ENCODE assay signal across 28 cellular contexts in genomic region chr16:79036541-79036940, GRCh38.
"Had no signal": no experiment of that assay in that cellular context is flagged by ENCODE, and none has a peak within 500 bp of the region (broad histone marks: within the 10 kb centered on the region; RNA-seq: fewer than 3 reads in every experiment).

No MANE protein-coding gene starts in this region.

- H3K27ac ChIP-seq: ascending aorta, body of pancreas, SJSA1 had no signal

- H3K36me3 ChIP-seq: ascending aorta, SJSA1 had no signal

- H3K27ac Mint-ChIP-seq: activated CD8-positive, alpha-beta T cell treated with anti-CD3 and anti-CD28 coated beads, Interleukin-2, amount 10 ng/mL, durations not matched to agents 7 days and 5 days; activated naive CD4-positive, alpha-beta T cell treated with anti-CD3 and anti-CD28 coated beads, Interleukin-2, amount 50 U/mL, for 72 hours; activated naive CD8-positive, alpha-beta T cell treated with anti-CD3 and anti-CD28 coated beads, Interleukin-2, amount 50 U/mL, for 24 hours; WTC11 had no signal

- H3K4me1 ChIP-seq: ascending aorta, SJSA1 had no signal

- DNase-seq: activated CD4-positive, alpha-beta T cell treated with anti-CD3 and anti-CD28 coated beads for 48 hours; activated CD4-positive, alpha-beta T cell treated with anti-CD3 and anti-CD28 coated beads, Interleukin-2, amount 50 U/mL, for 4 hours; activated CD4-positive, CD25-positive, alpha-beta regulatory T cell treated with anti-CD3 and anti-CD28 coated beads, Interleukin-2, amount 50 U/mL, for 72 hours; activated CD8-positive, alpha-beta memory T cell treated with anti-CD3 and anti-CD28 coated beads, Interleukin-2, amount 50 U/mL, for 48 hours; activated CD8-positive, alpha-beta T cell treated with anti-CD3 and anti-CD28 coated beads, Interleukin-2, amount 10 ng/mL, durations not matched to agents 7 days and 5 days; activated effector memory CD4-positive, alpha-beta T cell treated with Interleukin-2 at 50 U/mL for 16 hours; activated naive CD4-positive, alpha-beta T cell treated with Interleukin-2 at 50 U/mL for 16 hours; activated naive CD8-positive, alpha-beta T cell treated with anti-CD3 and anti-CD28 coated beads, Interleukin-2, amount 50 U/mL, for 24 hours; activated T-cell treated with anti-CD3 and anti-CD28 coated beads, Interleukin-2, amount 50 U/mL, for 1 hour; amniotic stem cell; body of pancreas; Kasumi-1; KBM-7; NCI-H146; NCI-H187 treated with DMSO at 0.1 percent for 48 hours; NCI-H2081 treated with DMSO at 0.1 percent for 48 hours; NCI-H446; NCI-H526; PC-3; SHP77; SW 1271 had no signal

- FAIRE-seq: RCC 7860 had no signal

- ATAC-seq: activated CD8-positive, alpha-beta T cell treated with anti-CD3 and anti-CD28 coated beads, Interleukin-2, amount 10 ng/mL, durations not matched to agents 7 days and 5 days; activated naive CD4-positive, alpha-beta T cell treated with anti-CD3 and anti-CD28 coated beads, Interleukin-2, amount 50 U/mL, for 72 hours; activated naive CD8-positive, alpha-beta T cell treated with anti-CD3 and anti-CD28 coated beads, Interleukin-2, amount 50 U/mL, for 24 hours; body of pancreas; PC-3; SK-N-SH treated with all-trans-retinoic acid at 6 μM for 48 hours; WTC11 had no signal

- H3K4me1 Mint-ChIP-seq: activated naive CD8-positive, alpha-beta T cell treated with anti-CD3 and anti-CD28 coated beads, Interleukin-2, amount 50 U/mL, for 24 hours; central memory CD8-positive, alpha-beta T cell; WTC11 had no signal

- H3K27me3 ChIP-seq: ascending aorta, body of pancreas, SJSA1 had no signal

- H3K4me3 ChIP-seq: ascending aorta, body of pancreas, SJSA1 had no signal

- H3K4me3 Mint-ChIP-seq: activated CD8-positive, alpha-beta T cell treated with anti-CD3 and anti-CD28 coated beads, Interleukin-2, amount 10 ng/mL, durations not matched to agents 7 days and 5 days; activated naive CD8-positive, alpha-beta T cell treated with anti-CD3 and anti-CD28 coated beads, Interleukin-2, amount 50 U/mL, for 24 hours; central memory CD8-positive, alpha-beta T cell; WTC11 had no signal

- H3K9me3 ChIP-seq: ascending aorta, body of pancreas had no signal
